8 cellular contexts compared by ENCODE assay signal in genomic region chr19:7652061-7652641, GRCh38. TPM values are rescaled to one million over a fixed set of nuclear protein-coding genes. Genes with fewer than 3 reads are reported as not detected.
DNase-seq lines count a peak whose midpoint lies in the region; ATAC-seq and TF ChIP-seq lines count a peak whose summit lies in the region.

No MANE protein-coding gene starts in this region.

- no peaks in the 10 kb centered on the region for H3K9me2 ChIP-seq in GM23338 (ENCODE audit: insufficient read depth)

- DNase-seq in ACHN (peak; percentile 63), GM23338 (ENCODE audit: low spot score) (peak; percentile 88), NCI-H2196 treated with DMSO at 0.1 percent for 48 hours (lab: John Stamatoyannopoulos, UW; ENCODE audit: unreplicated experiment) (peak; percentile 84), WTC11 (ENCODE audit: low spot score) (peak; percentile 88), T47D (ENCODE audit: low read depth in 1 of 2, low spot score in 1 of 2) (peak; percentile 44 to 93), iris pigment epithelial cell (ENCODE audit: low read depth) (peak; percentile 82), spleen (peak; percentile 96)

- H3K9me3 Mint-ChIP-seq in GM23338 (no peaks in the 10 kb centered on the region), WTC11 (no peaks in the 10 kb centered on the region)

- H2AFZ ChIP-seq in GM23338: 0 out of 2 replicates have a peak overlapping the region, but pooled peaks have one; percentile 11

- H3K79me2 ChIP-seq in GM23338 (replicated peaks; ENCODE audit: insufficient read depth): no peaks in the 10 kb centered on the region

- no peak for TF ChIP-seq POLR2A in spleen (IDR thresholded peaks at IDR 0.05)

- intact Hi-C loops in spleen (cut with DNase I; ENCODE audit: low total_unique reads): no loop called here

- peak overlapping the region; percentile 8; the same call in 1 of the 2 replicates for H3K4me3 ChIP-seq in GM23338
- peak overlapping the region in 5 of 8 donors; percentile 6 to 61 (median 25) for H3K4me3 ChIP-seq in spleen

- H3K27me3 ChIP-seq in GM23338 (ENCODE audit: insufficient read depth): peaks cover 27% of the 10 kb centered on the region
- H3K27me3 ChIP-seq in spleen (replicated peaks in 1 of 7): peaks cover 0 to 14% (median 0%) of the 10 kb centered on the region in 7 donors

- H3K4me1 Mint-ChIP-seq in GM23338 (peaks cover 7% of the 10 kb centered on the region; the same call in 1 of the 3 replicates), WTC11 (peaks cover 7% of the 10 kb centered on the region)

- H3K4me3 Mint-ChIP-seq in GM23338 (peak overlapping the region; percentile 46; the same call in 1 of the 3 replicates), WTC11 (peak overlapping the region; percentile 44)

- H4K20me1 ChIP-seq in GM23338 (replicated peaks; ENCODE audit: insufficient read depth): no peaks in the 10 kb centered on the region; the same call in 1 of the 2 replicates

- no peaks in the 10 kb centered on the region for H3K4me1 ChIP-seq in GM23338 (ENCODE audit: insufficient read depth)
- H3K4me1 ChIP-seq in spleen: peaks cover 3 to 60% (median 14%) of the 10 kb centered on the region in 6 donors

- POLR2A ChIA-PET in WTC11 (lab: Charles Lee): interaction anchor here (0.7 kb wide), 1 partner anchor 70 kb away, joined by 3 read pairs; no protein-coding TSS in a partner anchor

- H3K36me3 Mint-ChIP-seq in GM23338 (ENCODE audit: low read depth) (no peaks in the 10 kb centered on the region), WTC11 (no peaks in the 10 kb centered on the region)

- peak; percentile 91 for ATAC-seq in GM23338
- ATAC-seq in WTC11: peak; percentile 87
- no peak for ATAC-seq in HG03439 (IDR thresholded peaks at IDR 0.05; ENCODE audit: unreplicated experiment)

- no peak overlapping the region for H3K27ac Mint-ChIP-seq in GM23338
- H3K27ac Mint-ChIP-seq in WTC11: 0 out of 2 replicates have a peak overlapping the region, but pooled peaks have one; percentile 11

- H3F3A ChIP-seq in GM23338 (replicated peaks; ENCODE audit: low read depth): no peaks in the 10 kb centered on the region

- in situ Hi-C loops in ACHN (cut with HindIII; ENCODE audit: low pct_ligation_motif_present, low pct_unique_long_range_greater_than_20kb, low sequenced_read_pairs): no loop called here
- in situ Hi-C loops in T47D (cut with HindIII; ENCODE audit: low pct_unique_long_range_greater_than_20kb, low sequenced_read_pairs): no loop called here

- H3K27me3 Mint-ChIP-seq in GM23338 (ENCODE audit: insufficient read depth, low read depth, poor library complexity): peaks cover 29% of the 10 kb centered on the region
- H3K27me3 Mint-ChIP-seq in WTC11 (ENCODE audit: low read depth): peaks cover 59% of the 10 kb centered on the region

- TF ChIP-seq CTCF in GM23338 (conservative IDR thresholded peaks at IDR 0.05; ENCODE audit: low read depth in 2 of 2): peak; percentile 85 to 99
- TF ChIP-seq CTCF in WTC11 (IDR thresholded peaks at IDR 0.05): peak; percentile 99
- TF ChIP-seq CTCF in spleen (IDR thresholded peaks at IDR 0.05 in 8 of 11, conservative IDR thresholded peaks at IDR 0.05 in 3 of 11): peak; percentile 96 to 100 (median 99)

- H3K27ac ChIP-seq in GM23338 (ENCODE audit: low read depth): no peak overlapping the region
- peak overlapping the region in 7 of 8 donors; percentile 54 to 93 (median 84) for H3K27ac ChIP-seq in spleen

- H3K9me3 ChIP-seq in spleen: no peaks in the 10 kb centered on the region

- H3K36me3 ChIP-seq in GM23338 (ENCODE audit: insufficient read depth) (no peaks in the 10 kb centered on the region), spleen (peaks cover 0 to 11% (median 3%) of the 10 kb centered on the region in 6 donors)

- WGBS in spleen, 5 donors: 3 to 6% (median 4%) methylated on average over 28 of the region's 28 CpGs

- peak overlapping the region; percentile 28; the same call in 1 of the 2 replicates for H3K4me2 ChIP-seq in GM23338

- CTCF ChIA-PET in WTC11 (lab: Charles Lee): interaction anchor here (0.6 to 4.3 kb wide), 14 partner anchors 9 to 1001 kb away, joined by 3 to 28 read pairs (median 4); partner anchors contain the start of genes MAP2K7, PCP2 and TRAPPC5

TF ChIP-seq in GM23338, 12 proteins besides CTCF, POLR2A, EP300 and RAD21 (continues in another document):
- TF ChIP-seq ZNF331 (CRISPR knock-in tag; IDR thresholded peaks at IDR 0.05; ENCODE audit: low read depth) (no peak), REST (IDR thresholded peaks at IDR 0.05; ENCODE audit: unreplicated experiment) (no peak), EZH2 (IDR thresholded peaks at IDR 0.05; ENCODE audit: low read depth, unreplicated experiment) (no peak)

TF ChIP-seq in WTC11, 78 proteins besides CTCF, POLR2A, EP300 and RAD21 (continues in another document):
- TF ChIP-seq GABPB1 (CRISPR knock-in tag; IDR thresholded peaks at IDR 0.05) (peak; percentile 98), ARID4B (CRISPR knock-in tag; IDR thresholded peaks at IDR 0.05; ENCODE audit: borderline replicate concordance) (no peak)

RNA-seq across cellular contexts. Expression of gene STXBP2, which starts 15.2 kb away (rescaled TPM):
- total RNA-seq in GM23338 (2014; rRNA removed; shearing (Covaris generic)): 37.6 and 55.8 TPM in 2 replicates
- polyA plus RNA-seq in GM23338 (2016; fragmentation: Nextera tagmentation; extraction: Ambion mirVana) (42.6 and 45.0 TPM in 2 replicates), spleen (100 to 1,000 TPM in 1 of 3 donors, 10 to 100 TPM in 2; 58.8 to 198 (median 94.4) TPM)
- total RNA-seq in WTC11 (2021) (68.9 to 79.3 TPM (median 73.0 TPM) in 3 replicates), spleen (100 to 1,000 TPM; 144 to 455 (median 185) TPM)

RNA-seq across cellular contexts. Expression of gene RETN, which starts 16.7 kb away (rescaled TPM):
- total RNA-seq in GM23338 (2014; rRNA removed; shearing (Covaris generic)): not detected in 2 replicates
- polyA plus RNA-seq in GM23338 (2016; fragmentation: Nextera tagmentation; extraction: Ambion mirVana): not detected in 2 replicates
- not detected in 3 replicates for total RNA-seq in WTC11 (2021)
- 10 to 100 TPM in 4 of 7 donors, 1 to 10 TPM in 3; 5.4 to 44.0 (median 12.4) TPM for total RNA-seq in spleen
- polyA plus RNA-seq in spleen: 10 to 100 TPM; 26.0 to 60.6 (median 51.1) TPM

RNA-seq across cellular contexts. Expression of gene PCP2, which starts 18.6 kb away (rescaled TPM):
- not detected in 2 replicates for total RNA-seq in GM23338 (2014; rRNA removed; shearing (Covaris generic))
- polyA plus RNA-seq in GM23338 (2016; fragmentation: Nextera tagmentation; extraction: Ambion mirVana) (0.40 TPM in 1 of 2 replicates, not detected in the other), spleen (1 to 10 TPM; 2.5 to 5.9 (median 3.5) TPM)
- total RNA-seq in WTC11 (2021) (0.48 to 1.1 TPM (median 0.85 TPM) in 3 replicates), spleen (1 to 10 TPM in 6 of 7 donors, not detected in 1; 1.5 to 2.7 (median 2.0) TPM)

RNA-seq across cellular contexts. Expression of gene PET100, which starts 22.6 kb away (rescaled TPM):
- total RNA-seq in GM23338 (2014; rRNA removed; shearing (Covaris generic)): 8.6 and 9.9 TPM in 2 replicates
- polyA plus RNA-seq in GM23338 (2016; fragmentation: Nextera tagmentation; extraction: Ambion mirVana) (636 and 765 TPM in 2 replicates), spleen (100 to 1,000 TPM; 111 to 130 (median 125) TPM)
- total RNA-seq in WTC11 (2021) (111 to 126 TPM (median 122 TPM) in 3 replicates), spleen (10 to 100 TPM in 6 of 7 donors, 1 to 10 TPM in 1; 8.7 to 94.5 (median 77.3) TPM)

RNA-seq across cellular contexts. Expression of gene XAB2, which starts 22.8 kb away (rescaled TPM):
- total RNA-seq in GM23338 (2014; rRNA removed; shearing (Covaris generic)): 65.2 and 69.0 TPM in 2 replicates
- polyA plus RNA-seq in GM23338 (2016; fragmentation: Nextera tagmentation; extraction: Ambion mirVana): 18.4 and 20.0 TPM in 2 replicates
- 65.7 to 71.9 TPM (median 67.4 TPM) in 3 replicates for total RNA-seq in WTC11 (2021)
- total RNA-seq in spleen: 10 to 100 TPM; 37.2 to 52.2 (median 41.4) TPM
- polyA plus RNA-seq in spleen: 10 to 100 TPM; 31.8 to 49.0 (median 48.3) TPM
